In genomic region chr4:24471623-24472510, GRCh38 we compare ENCODE assay signal across 8 cellular contexts.
DNase-seq lines count a peak whose midpoint lies in the region; ATAC-seq, FAIRE-seq and TF ChIP-seq lines count a peak whose summit lies in the region.

No MANE protein-coding gene starts in this region.

- H3K27me3 Mint-ChIP-seq in HFFc6 (ENCODE audit: insufficient read depth), result peaks cover 11% of the 10 kb centered on the region
- peaks cover 85% of the 10 kb centered on the region for H3K27me3 Mint-ChIP-seq in activated naive CD4-positive, alpha-beta T cell treated with anti-CD3 and anti-CD28 coated beads, Interleukin-2, amount 10 ng/mL, durations not matched to agents 7 days and 5 days

- intact Hi-C loops in right cardiac atrium (cut with DNase I) (no loop called here), sigmoid colon (cut with DNase I) (loop anchor here (2.0 to 10.0 kb wide), 3 partner anchors 80 to 323 kb away; partner anchors contain the start of genes DHX15 and SOD3)

- no peaks in the 10 kb centered on the region for H3K27me3 ChIP-seq in right cardiac atrium (ENCODE audit: control insufficient read depth, insufficient read depth)
- peaks cover 0 to 19% (median 4%) of the 10 kb centered on the region in 3 donors for H3K27me3 ChIP-seq in sigmoid colon

- TF ChIP-seq POLR2A in sigmoid colon (IDR thresholded peaks at IDR 0.05) (no peak), H54 (IDR thresholded peaks at IDR 0.05; ENCODE audit: low read depth, low read length) (no peak)

- H3K4me3 ChIP-seq in AG10803 (ENCODE audit: low read length) (peak overlapping the region; percentile 59), right cardiac atrium (ENCODE audit: low read length) (peak overlapping the region; percentile 54), sigmoid colon (peak overlapping the region; percentile 50 to 61 (median 55))

- H3K9me3 Mint-ChIP-seq in HFFc6, result no peaks in the 10 kb centered on the region
- H3K9me3 Mint-ChIP-seq in activated naive CD4-positive, alpha-beta T cell treated with anti-CD3 and anti-CD28 coated beads, Interleukin-2, amount 10 ng/mL, durations not matched to agents 7 days and 5 days, result no peaks in the 10 kb centered on the region

- no peaks in the 10 kb centered on the region for H3K4me1 ChIP-seq in right cardiac atrium (ENCODE audit: control insufficient read depth, insufficient read depth, low read length)
- H3K4me1 ChIP-seq in sigmoid colon, result peaks cover 0 to 32% (median 29%) of the 10 kb centered on the region in 4 donors

- DNase-seq in AG10803 (ENCODE audit: low read depth) (peak; percentile 6), HFFc6 (no peak), right cardiac atrium (peak; percentile 28 to 62 (median 52)), sigmoid colon (peak; percentile 71), H54 (ENCODE audit: insufficient read length, low spot score) (no peak)
- DNase-seq in activated naive CD4-positive, alpha-beta T cell treated with anti-CD3 and anti-CD28 coated beads, Interleukin-2, amount 10 ng/mL, durations not matched to agents 7 days and 5 days, result peak; percentile 30

- H3K36me3 ChIP-seq in sigmoid colon, result no peaks in the 10 kb centered on the region

- no peak for TF ChIP-seq EP300 in sigmoid colon (IDR thresholded peaks at IDR 0.05)

- peak in 1 of 2 donors; percentile 6 for ATAC-seq in right cardiac atrium
- ATAC-seq in GM21526 (IDR thresholded peaks at IDR 0.05; ENCODE audit: low FRiP score, unreplicated experiment), result no peak
- ATAC-seq in GM21381 (IDR thresholded peaks at IDR 0.05; ENCODE audit: unreplicated experiment), result no peak

- H3K9me3 ChIP-seq in right cardiac atrium (ENCODE audit: control insufficient read depth, low read length), result no peaks in the 10 kb centered on the region
- no peaks in the 10 kb centered on the region for H3K9me3 ChIP-seq in sigmoid colon

- no peak for FAIRE-seq in H54 (lab: Jason Lieb, UNC)

- H3K4me3 Mint-ChIP-seq in HFFc6, result peak overlapping the region; percentile 96
- H3K4me3 Mint-ChIP-seq in activated naive CD4-positive, alpha-beta T cell treated with anti-CD3 and anti-CD28 coated beads, Interleukin-2, amount 10 ng/mL, durations not matched to agents 7 days and 5 days, result peak overlapping the region; percentile 86

- peaks cover 31% of the 10 kb centered on the region for H3K4me1 Mint-ChIP-seq in HFFc6 (ENCODE audit: low read depth)
- peaks cover 45% of the 10 kb centered on the region for H3K4me1 Mint-ChIP-seq in activated naive CD4-positive, alpha-beta T cell treated with anti-CD3 and anti-CD28 coated beads, Interleukin-2, amount 10 ng/mL, durations not matched to agents 7 days and 5 days

- H3K27ac ChIP-seq in right cardiac atrium (ENCODE audit: low read length), result no peak overlapping the region
- peak overlapping the region; percentile 64 to 89 (median 74) for H3K27ac ChIP-seq in sigmoid colon

- no peaks in the 10 kb centered on the region for H3K36me3 Mint-ChIP-seq in HFFc6 (ENCODE audit: low read depth)
- peaks cover 5% of the 10 kb centered on the region for H3K36me3 Mint-ChIP-seq in activated naive CD4-positive, alpha-beta T cell treated with anti-CD3 and anti-CD28 coated beads, Interleukin-2, amount 10 ng/mL, durations not matched to agents 7 days and 5 days

- under 1% methylated on average over 68 of the region's 68 CpGs for WGBS in right cardiac atrium
- WGBS in sigmoid colon, 2 donors, result 1% methylated on average over 68 of the region's 68 CpGs

- TF ChIP-seq CTCF in AG10803 (conservative IDR thresholded peaks at IDR 0.05; ENCODE audit: low read length), result no peak
- TF ChIP-seq CTCF in HFFc6 (IDR thresholded peaks at IDR 0.05), result no peak
- TF ChIP-seq CTCF in sigmoid colon (IDR thresholded peaks at IDR 0.05), result no peak

- CTCF ChIA-PET in activated naive CD4-positive, alpha-beta T cell treated with anti-CD3 and anti-CD28 coated beads, Interleukin-2, amount 10 ng/mL, durations not matched to agents 7 days and 5 days (lab: Charles Lee), result interaction anchor here (1.2 kb wide), 1 partner anchor 15 kb away, joined by 5 read pairs; no protein-coding TSS in a partner anchor

- H3K27ac Mint-ChIP-seq in HFFc6, result no peak overlapping the region
- H3K27ac Mint-ChIP-seq in activated naive CD4-positive, alpha-beta T cell treated with anti-CD3 and anti-CD28 coated beads, Interleukin-2, amount 10 ng/mL, durations not matched to agents 7 days and 5 days, result peak overlapping the region; percentile 62

Comparison
In these comparisons a context has a peak if more than half of its experiments do, and no peak if none do; other contexts are left out.
1. DNase-seq: peak in AG10803 (single experiment), activated naive CD4-positive, alpha-beta T cell treated with anti-CD3 and anti-CD28 coated beads, Interleukin-2, amount 10 ng/mL, durations not matched to agents 7 days and 5 days (single experiment), right cardiac atrium (3 of 3) and sigmoid colon (single experiment); none in HFFc6 (single experiment) and H54 (single experiment).
2. Peak in every context shown above with its lines, with median percentiles within 50 percentile points of each other: H3K4me3 ChIP-seq.